14 cellular contexts compared by ENCODE assay signal in the genomic region with DNA sequence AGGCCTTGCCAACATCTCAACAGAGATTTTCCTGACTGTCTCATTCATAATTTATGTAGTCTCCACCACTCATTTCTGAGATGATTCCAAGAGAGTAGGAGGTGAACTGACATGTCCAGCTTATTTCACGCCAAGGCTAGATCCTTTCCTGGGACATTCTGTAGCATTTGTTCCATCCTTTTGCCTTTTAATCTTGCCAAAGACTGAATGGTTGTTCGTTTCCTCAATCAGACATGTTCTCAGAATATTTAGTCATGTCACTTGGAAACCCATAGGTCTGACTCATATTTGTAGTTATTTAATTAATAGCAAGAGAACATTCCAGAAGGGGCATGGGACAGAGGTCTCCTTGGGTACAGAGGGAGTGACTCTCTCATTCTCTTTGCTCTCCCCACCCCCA.
A peak's percentile ranks its signal among the peaks of the same experiment; 100 is the strongest.
DNase-seq lines count a peak whose midpoint lies in the region; ATAC-seq and TF ChIP-seq lines count a peak whose summit lies in the region.
"Had no signal": no experiment of that assay in that cellular context is flagged by ENCODE, and none has a peak within 500 bp of the region (broad histone marks: within the 10 kb centered on the region; RNA-seq: fewer than 3 reads in every experiment).

No MANE protein-coding gene starts in this region.

- peak; percentile 23 for DNase-seq in AG08396 (ENCODE audit: low spot score)
- no peak for DNase-seq in WTC11 (ENCODE audit: low spot score)
- peak; percentile 12 for DNase-seq in fibroblast of the conjunctiva (ENCODE audit: low read depth)
- no peak for DNase-seq in progenitor cell of endocrine pancreas (ENCODE audit: low spot score, unreplicated experiment)
- DNase-seq in KG1 (lab: John Stamatoyannopoulos, UW): no peak
- no peak for DNase-seq in NCI-H1105 treated with DMSO at 0.1 percent for 48 hours (lab: John Stamatoyannopoulos, UW)
- no peak for DNase-seq in stimulated activated naive CD8-positive, alpha-beta T cell treated with anti-CD3 and anti-CD28 coated beads, Interleukin-15, amount 100 ng/mL, for 72 hours
- DNase-seq: activated naive CD4-positive, alpha-beta T cell treated with Interleukin-2 at 50 U/mL for 16 hours; naive thymus-derived CD8-positive, alpha-beta T cell; NCI-H1930; NK-92 treated with Interleukin-12 subunit alpha and Interleukin-12 subunit beta, amount 100 ng/mL, for 24 hours; T-cell had no signal

- H3K4me3 Mint-ChIP-seq in WTC11 (no peak overlapping the region), progenitor cell of endocrine pancreas (ENCODE audit: low read depth) (no peak overlapping the region)
- no peak overlapping the region for H3K4me3 Mint-ChIP-seq in stimulated activated naive CD8-positive, alpha-beta T cell treated with anti-CD3 and anti-CD28 coated beads, Interleukin-15, amount 100 ng/mL, for 72 hours
- H3K4me3 Mint-ChIP-seq: naive thymus-derived CD8-positive, alpha-beta T cell; stimulated activated memory B cell treated with anti-CD40 and anti-IgM and Interleukin-4, amounts not matched to agents 10 μg/mL and 1 μg/mL and 100 μg/mL, for 72 hours; T-cell had no signal

- peaks cover 36% of the 10 kb centered on the region for H3K4me1 Mint-ChIP-seq in WTC11
- H3K4me1 Mint-ChIP-seq in progenitor cell of endocrine pancreas (ENCODE audit: low read depth): peaks cover 14% of the 10 kb centered on the region
- no peaks in the 10 kb centered on the region for H3K4me1 Mint-ChIP-seq in stimulated activated naive CD8-positive, alpha-beta T cell treated with anti-CD3 and anti-CD28 coated beads, Interleukin-15, amount 100 ng/mL, for 72 hours
- H3K4me1 Mint-ChIP-seq: naive thymus-derived CD8-positive, alpha-beta T cell; stimulated activated memory B cell treated with anti-CD40 and anti-IgM and Interleukin-4, amounts not matched to agents 10 μg/mL and 1 μg/mL and 100 μg/mL, for 72 hours; T-cell had no signal

- ATAC-seq in WTC11: no peak
- ATAC-seq in HG03159 (IDR thresholded peaks at IDR 0.05; ENCODE audit: unreplicated experiment): no peak
- no peak for ATAC-seq in stimulated activated naive CD8-positive, alpha-beta T cell treated with anti-CD3 and anti-CD28 coated beads, Interleukin-15, amount 100 ng/mL, for 72 hours
- ATAC-seq: naive thymus-derived CD8-positive, alpha-beta T cell; stimulated activated memory B cell treated with anti-CD40 and anti-IgM and Interleukin-4, amounts not matched to agents 10 μg/mL and 1 μg/mL and 100 μg/mL, for 72 hours; T-cell had no signal

- TF ChIP-seq CTCF in WTC11 (IDR thresholded peaks at IDR 0.05) (no peak), progenitor cell of endocrine pancreas (IDR thresholded peaks at IDR 0.05; ENCODE audit: unreplicated experiment) (no peak)

- CTCF ChIA-PET in WTC11 (lab: Charles Lee): no interaction called here

- H3K36me3 Mint-ChIP-seq in WTC11 (peaks cover 21% of the 10 kb centered on the region), progenitor cell of endocrine pancreas (ENCODE audit: insufficient read depth) (peaks cover 24% of the 10 kb centered on the region)

- POLR2A ChIA-PET in WTC11 (lab: Charles Lee): no interaction called here

- H3K27ac Mint-ChIP-seq in WTC11 (peak overlapping the region; percentile 3; the same call in 1 of the 2 replicates), progenitor cell of endocrine pancreas (peak overlapping the region; percentile 9)
- H3K27ac Mint-ChIP-seq in stimulated activated naive CD8-positive, alpha-beta T cell treated with anti-CD3 and anti-CD28 coated beads, Interleukin-15, amount 100 ng/mL, for 72 hours: no peak overlapping the region
- H3K27ac Mint-ChIP-seq: naive thymus-derived CD8-positive, alpha-beta T cell; stimulated activated memory B cell treated with anti-CD40 and anti-IgM and Interleukin-4, amounts not matched to agents 10 μg/mL and 1 μg/mL and 100 μg/mL, for 72 hours; T-cell had no signal

- H3K9me3 Mint-ChIP-seq in WTC11: no peaks in the 10 kb centered on the region
- no peaks in the 10 kb centered on the region for H3K9me3 Mint-ChIP-seq in progenitor cell of endocrine pancreas (ENCODE audit: low read depth)
- peaks cover 0 to 14% of the 10 kb centered on the region in 2 donors for H3K9me3 Mint-ChIP-seq in stimulated activated naive CD8-positive, alpha-beta T cell treated with anti-CD3 and anti-CD28 coated beads, Interleukin-15, amount 100 ng/mL, for 72 hours
- H3K9me3 Mint-ChIP-seq: stimulated activated memory B cell treated with anti-CD40 and anti-IgM and Interleukin-4, amounts not matched to agents 10 μg/mL and 1 μg/mL and 100 μg/mL, for 72 hours; T-cell had no signal

- H3K27me3 Mint-ChIP-seq in WTC11 (ENCODE audit: low read depth) (no peaks in the 10 kb centered on the region), progenitor cell of endocrine pancreas (no peaks in the 10 kb centered on the region)
- peaks cover 14% of the 10 kb centered on the region for H3K27me3 Mint-ChIP-seq in stimulated activated naive CD8-positive, alpha-beta T cell treated with anti-CD3 and anti-CD28 coated beads, Interleukin-15, amount 100 ng/mL, for 72 hours

TF ChIP-seq in WTC11, 78 proteins besides CTCF, POLR2A, EP300 and RAD21:
- TF ChIP-seq CBFB (CRISPR knock-in tag; IDR thresholded peaks at IDR 0.05; ENCODE audit: low read depth) (no peak), FOXP4 (CRISPR knock-in tag; IDR thresholded peaks at IDR 0.05) (no peak), TEAD4 (CRISPR knock-in tag; IDR thresholded peaks at IDR 0.05) (no peak), ZNF416 (CRISPR knock-in tag; IDR thresholded peaks at IDR 0.05) (no peak)
- TF ChIP-seq, protein P1, sequence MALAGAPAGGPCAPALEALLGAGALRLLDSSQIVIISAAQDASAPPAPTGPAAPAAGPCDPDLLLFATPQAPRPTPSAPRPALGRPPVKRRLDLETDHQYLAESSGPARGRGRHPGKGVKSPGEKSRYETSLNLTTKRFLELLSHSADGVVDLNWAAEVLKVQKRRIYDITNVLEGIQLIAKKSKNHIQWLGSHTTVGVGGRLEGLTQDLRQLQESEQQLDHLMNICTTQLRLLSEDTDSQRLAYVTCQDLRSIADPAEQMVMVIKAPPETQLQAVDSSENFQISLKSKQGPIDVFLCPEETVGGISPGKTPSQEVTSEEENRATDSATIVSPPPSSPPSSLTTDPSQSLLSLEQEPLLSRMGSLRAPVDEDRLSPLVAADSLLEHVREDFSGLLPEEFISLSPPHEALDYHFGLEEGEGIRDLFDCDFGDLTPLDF (CRISPR knock-in tag; IDR thresholded peaks at IDR 0.05): no peak

Comparison
In these comparisons a context has a peak if more than half of its experiments do, and no peak if none do; other contexts are left out.
1. DNase-seq: peak in AG08396 (single experiment) and fibroblast of the conjunctiva (single experiment); none in WTC11 (single experiment), progenitor cell of endocrine pancreas (single experiment), KG1 (single experiment), NCI-H1105 treated with DMSO at 0.1 percent for 48 hours (single experiment) and stimulated activated naive CD8-positive, alpha-beta T cell treated with anti-CD3 and anti-CD28 coated beads, Interleukin-15, amount 100 ng/mL, for 72 hours (0 of 2).
2. H3K27ac Mint-ChIP-seq: peak in WTC11 (single experiment) and progenitor cell of endocrine pancreas (single experiment); none in stimulated activated naive CD8-positive, alpha-beta T cell treated with anti-CD3 and anti-CD28 coated beads, Interleukin-15, amount 100 ng/mL, for 72 hours (0 of 2).